In the genomic region with DNA sequence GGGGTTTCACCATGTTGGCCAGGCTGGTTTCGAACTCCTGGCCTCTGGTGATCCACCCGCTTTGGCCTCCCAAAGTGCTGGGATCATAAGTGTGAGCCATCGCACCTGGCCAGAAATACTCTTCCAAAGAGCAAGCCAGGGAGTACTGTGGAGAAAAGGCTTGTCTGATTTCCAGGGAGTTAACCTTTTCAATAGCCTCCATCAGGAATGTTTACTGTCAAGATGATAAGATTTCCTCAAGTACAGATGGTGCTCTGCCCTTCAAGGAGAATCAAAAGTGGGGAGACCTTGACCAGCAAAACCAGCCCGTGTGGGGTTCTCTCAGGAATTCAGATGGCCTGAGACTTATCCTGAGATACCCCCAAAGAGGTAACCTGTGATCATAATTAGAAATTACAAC, we compare ENCODE assay signal across 12 cellular contexts.
DNase-seq lines count a peak whose midpoint lies in the region; TF ChIP-seq lines count a peak whose summit lies in the region.
"Had no signal": no experiment of that assay in that cellular context is flagged by ENCODE, and none has a peak within 500 bp of the region (broad histone marks: within the 10 kb centered on the region; RNA-seq: fewer than 3 reads in every experiment).

No MANE protein-coding gene starts in this region.

- no peak for DNase-seq in GM23248
- peak; percentile 96 for DNase-seq in NCI-H82 treated with DMSO at 0.1 percent for 48 hours (lab: John Stamatoyannopoulos, UW; ENCODE audit: unreplicated experiment)
- peak; percentile 31 for DNase-seq in fibroblast of villous mesenchyme (ENCODE audit: low read depth)
- DNase-seq in stomach: no peak
- no peak for DNase-seq in H4 (ENCODE audit: low spot score)
- DNase-seq in glomerular visceral epithelial cell (ENCODE audit: extremely low spot score): no peak
- DNase-seq in activated T-cell treated with anti-CD3 and anti-CD28 coated beads, Interleukin-2, amount 50 U/mL, for 48 hours: no peak
- DNase-seq in NAMALWA (ENCODE audit: low spot score): no peak
- DNase-seq: activated CD8-positive, alpha-beta memory T cell treated with anti-CD3 and anti-CD28 coated beads for 24 hours; GOT3; NCI-H1048 had no signal

- H3K9me3 ChIP-seq in GM23248 (ENCODE audit: low read depth) (no peaks in the 10 kb centered on the region), stomach (no peaks in the 10 kb centered on the region)

- intact Hi-C loops in stomach (cut with DNase I; ENCODE audit: low total_unique reads): no loop called here

- TF ChIP-seq CTCF in fibroblast of villous mesenchyme (IDR thresholded peaks at IDR 0.05; ENCODE audit: insufficient read depth, low read depth, low read length) (no peak), stomach (IDR thresholded peaks at IDR 0.05) (no peak)

- WGBS in GM23248 (ENCODE audit: low coverage in 1 of 2, low lambda C conversion rate in 2 of 2, missing lambda C conversion rate in 2 of 2), 2 experiments: 80 to 81% methylated on average over 4 of the region's 4 CpGs
- WGBS in stomach, 5 donors: 63 to 86% (median 73%) methylated on average over 4 of the region's 4 CpGs

- H3K27me3 ChIP-seq in GM23248 (replicated peaks; ENCODE audit: insufficient read depth) (no peaks in the 10 kb centered on the region), stomach (no peaks in the 10 kb centered on the region)

- H2AFZ ChIP-seq in GM23248: no peak overlapping the region

- H3K4me3 ChIP-seq in GM23248 (no peak overlapping the region), fibroblast of villous mesenchyme (ENCODE audit: low read depth, low read length) (no peak overlapping the region), stomach (no peak overlapping the region)
- H3K4me3 ChIP-seq: K562 had no signal

- no peak overlapping the region for H3K27ac ChIP-seq in GM23248
- H3K27ac ChIP-seq in stomach: peak overlapping the region; percentile 6 to 65 (median 54)

- in situ Hi-C loops in GM23248 (cut with MboI): no loop called here

- 0 out of 2 replicates have a peak, but pooled peaks cover 3% of the 10 kb centered on the region for H3F3A ChIP-seq in GM23248 (ENCODE audit: insufficient read depth)

- H3K9ac ChIP-seq in GM23248: no peak overlapping the region

- H3K79me2 ChIP-seq in GM23248 (ENCODE audit: insufficient read depth): peaks cover 24% of the 10 kb centered on the region; the same call in 1 of the 2 replicates

- TF ChIP-seq EP300 in stomach (IDR thresholded peaks at IDR 0.05): no peak

- TF ChIP-seq POLR2A in stomach (IDR thresholded peaks at IDR 0.05): no peak

- H3K4me2 ChIP-seq in GM23248 (ENCODE audit: unreplicated experiment): peak overlapping the region; percentile 27

- no peaks in the 10 kb centered on the region for H4K20me1 ChIP-seq in GM23248 (ENCODE audit: insufficient read depth)

- H3K4me1 ChIP-seq in GM23248 (ENCODE audit: insufficient read depth): peaks cover 28% of the 10 kb centered on the region
- H3K4me1 ChIP-seq in stomach: peaks cover 49 to 100% (median 74%) of the 10 kb centered on the region in 4 donors

- H3K36me3 ChIP-seq in GM23248 (ENCODE audit: low read depth) (no peaks in the 10 kb centered on the region), stomach (no peaks in the 10 kb centered on the region)

- H3K9me2 ChIP-seq in GM23248 (ENCODE audit: insufficient read depth): no peaks in the 10 kb centered on the region

Comparison
In these comparisons a context has a peak if more than half of its experiments do, and no peak if none do; other contexts are left out.
1. DNase-seq: peak in NCI-H82 treated with DMSO at 0.1 percent for 48 hours (single experiment) and fibroblast of villous mesenchyme (single experiment); none in GM23248 (single experiment), stomach (single experiment), H4 (single experiment), glomerular visceral epithelial cell (single experiment), activated T-cell treated with anti-CD3 and anti-CD28 coated beads, Interleukin-2, amount 50 U/mL, for 48 hours (0 of 2) and NAMALWA (single experiment).